In genomic region chr18:9474983-9475642, GRCh38 we compare ENCODE assay signal across 8 cellular contexts. TPM values are rescaled to one million over a fixed set of nuclear protein-coding genes. Genes with fewer than 3 reads are reported as not detected.
DNase-seq lines count a peak whose midpoint lies in the region; ATAC-seq, FAIRE-seq and TF ChIP-seq lines count a peak whose summit lies in the region.

TSS of gene RALBP1 (plus strand) at chr18:9475513. CDS start at chr18:9513046, 37,533 bp downstream.

- H3K36me3 ChIP-seq in kidney (ENCODE audit: control insufficient read depth in 1 of 2, insufficient read depth in 2 of 2, low read length in 2 of 2) = peaks cover 0 to 5% of the 10 kb centered on the region in 2 donors

- peaks cover 14% of the 10 kb centered on the region for H3K36me3 Mint-ChIP-seq in activated CD4-positive, alpha-beta T cell treated with anti-CD3 and anti-CD28 coated beads for 36 hours (ENCODE audit: low read depth)

- CTCF ChIA-PET in activated CD4-positive, alpha-beta T cell treated with anti-CD3 and anti-CD28 coated beads for 36 hours (lab: Charles Lee) = no interaction called here

- FAIRE-seq in kidney (lab: Jason Lieb, UNC) = peak; percentile 90

- no peaks in the 10 kb centered on the region for H3K9me3 ChIP-seq in kidney (ENCODE audit: control insufficient read depth in 1 of 2, low read length in 2 of 2)

- POLR2A ChIA-PET in activated CD4-positive, alpha-beta T cell treated with anti-CD3 and anti-CD28 coated beads for 36 hours (lab: Charles Lee) = interaction anchor here (0.6 kb wide), 1 partner anchor 9 kb away, joined by 7 read pairs; no protein-coding TSS in a partner anchor

- intact Hi-C loops in activated CD4-positive, alpha-beta T cell treated with anti-CD3 and anti-CD28 coated beads for 36 hours (cut with DNase I, micrococcal nuclease) = loop anchor here (1.0 to 10.0 kb wide), 16 partner anchors 42 to 1052 kb away; partner anchors contain the start of genes NDUFV2 (in 2 of the 2), TWSG1 (in 2 of the 2), ANKRD12 (in 1 of the 2) and MTCL1 (in 1 of the 2)
- intact Hi-C loops in kidney (cut with DNase I) = no loop called here

- H3K27ac Mint-ChIP-seq in activated CD4-positive, alpha-beta T cell treated with anti-CD3 and anti-CD28 coated beads for 36 hours = peak within 1 kb of the TSS; percentile 92

- H3K4me1 Mint-ChIP-seq in activated CD4-positive, alpha-beta T cell treated with anti-CD3 and anti-CD28 coated beads for 36 hours = peaks cover 16% of the 10 kb centered on the region

- TF ChIP-seq POLR2A in GM19193 (IDR thresholded peaks at IDR 0.05; ENCODE audit: extremely low read depth, insufficient read depth, insufficient read length) = peak; percentile 90

- DNase-seq in Ammon's horn (ENCODE audit: low spot score) (peak; percentile 99), NCI-H510A (lab: John Stamatoyannopoulos, UW) (peak; percentile 91), choroid plexus epithelial cell (ENCODE audit: low read depth) (peak; percentile 100), kidney (peak; percentile 100)
- peak; percentile 99 for DNase-seq in activated CD4-positive, alpha-beta T cell treated with anti-CD3 and anti-CD28 coated beads for 36 hours
- DNase-seq in stimulated activated CD4-positive, alpha-beta T cell treated with anti-CD3 and anti-CD28 coated beads, Interleukin-15, amount 100 ng/mL, for 24 hours = peak; percentile 99

- H3K9me3 Mint-ChIP-seq in activated CD4-positive, alpha-beta T cell treated with anti-CD3 and anti-CD28 coated beads for 36 hours (ENCODE audit: low read depth) = no peaks in the 10 kb centered on the region

- TF ChIP-seq CTCF in choroid plexus epithelial cell (conservative IDR thresholded peaks at IDR 0.05; ENCODE audit: low read depth, low read length) (no peak), kidney (IDR thresholded peaks at IDR 0.05; ENCODE audit: borderline replicate concordance, extremely low read depth, insufficient read depth) (peak; percentile 7)

- peak within 1 kb of the TSS; percentile 94 for H3K4me3 ChIP-seq in choroid plexus epithelial cell (ENCODE audit: low read depth, low read length)
- peak within 1 kb of the TSS; percentile 95 to 96 for H3K4me3 ChIP-seq in kidney (ENCODE audit: low read length in 2 of 2)

- peak within 1 kb of the TSS; percentile 85 for H3K4me3 Mint-ChIP-seq in activated CD4-positive, alpha-beta T cell treated with anti-CD3 and anti-CD28 coated beads for 36 hours

- H3K4me1 ChIP-seq in kidney (ENCODE audit: control insufficient read depth in 1 of 2, insufficient read depth in 1 of 2, low read depth in 1 of 2, low read length in 2 of 2) = peaks cover 4 to 8% of the 10 kb centered on the region in 2 donors

- peak; percentile 94 for ATAC-seq in HG03439 (IDR thresholded peaks at IDR 0.05; ENCODE audit: unreplicated experiment)
- peak; percentile 98 for ATAC-seq in activated CD4-positive, alpha-beta T cell treated with anti-CD3 and anti-CD28 coated beads for 36 hours

- H3K27ac ChIP-seq in kidney (ENCODE audit: low read depth in 2 of 2, low read length in 2 of 2) = peak within 1 kb of the TSS; percentile 94 to 98

- H3K27me3 Mint-ChIP-seq in activated CD4-positive, alpha-beta T cell treated with anti-CD3 and anti-CD28 coated beads for 36 hours = peaks cover 8% of the 10 kb centered on the region

- peak within 1 kb of the TSS; percentile 87 to 93 for H3K9ac ChIP-seq in kidney (ENCODE audit: low read length in 2 of 2)

RNA-seq across cellular contexts. Expression of gene RALBP1, which starts in this region (rescaled TPM):
- total RNA-seq in activated CD4-positive, alpha-beta T cell treated with anti-CD3 and anti-CD28 coated beads for 36 hours = 10 to 100 TPM; 49.4 to 51.1 TPM
- total RNA-seq in kidney = 64.3 TPM
- 59.5 TPM for polyA plus RNA-seq in kidney (ENCODE audit: insufficient read depth, low read depth, low replicate concordance)

Comparison
In these comparisons a context has a peak if more than half of its experiments do, and no peak if none do; other contexts are left out.
1. Peak in every context shown above with its lines: DNase-seq, ATAC-seq, H3K4me3 ChIP-seq and H3K27ac ChIP-seq.